Comparison of ENCODE assay signal across 29 cellular contexts in the genomic region with DNA sequence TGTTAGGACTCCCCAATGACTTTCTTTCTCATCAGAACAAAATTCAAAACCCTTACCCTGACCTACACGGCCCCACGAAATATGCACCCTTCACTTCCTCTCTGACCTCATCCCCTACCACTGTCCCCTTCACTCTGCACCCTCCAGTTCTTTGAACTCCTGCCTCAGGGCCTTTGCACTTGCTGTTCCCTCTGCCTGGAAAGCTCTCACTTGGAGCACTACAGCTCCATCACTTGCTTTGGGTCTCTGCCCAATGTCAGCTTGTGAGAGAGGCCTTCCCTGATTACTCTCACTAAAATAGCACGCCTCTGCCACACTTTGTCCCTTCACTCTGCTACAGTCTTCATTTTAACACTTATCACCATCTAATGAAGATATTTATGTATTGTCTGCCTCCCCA. TPM values are rescaled to one million over a fixed set of nuclear protein-coding genes. Genes with fewer than 3 reads are reported as not detected.
DNase-seq lines count a peak whose midpoint lies in the region; ATAC-seq, FAIRE-seq and TF ChIP-seq lines count a peak whose summit lies in the region.
"Had no signal": no experiment of that assay in that cellular context is flagged by ENCODE, and none has a peak within 500 bp of the region (broad histone marks: within the 10 kb centered on the region; RNA-seq: fewer than 3 reads in every experiment).

No MANE protein-coding gene starts in this region.

- peaks cover 13% of the 10 kb centered on the region for H3K4me1 Mint-ChIP-seq in T-helper 2 cell treated with Interferon-gamma antibody and Interleukin-4, amounts not matched to agents 5 μg/mL and 100 μg/mL, for 36 hours (ENCODE audit: low read depth)

- no peak overlapping the region for H2AK9ac ChIP-seq in IMR-90 (replicated peaks; ENCODE audit: low read depth, low read length, poor library complexity)

- H3K4me1 ChIP-seq in BLaER1 treated with 17β-estradiol and CSF1 and Interleukin-3, amounts not matched to agents 10 nM and 100 nM = peaks cover 25 to 93% (median 58%) of the 10 kb centered on the region in 10 experiments
- peaks cover 13% of the 10 kb centered on the region for H3K4me1 ChIP-seq in IMR-90 (ENCODE audit: control insufficient read depth, insufficient read depth, low read length)

- H3K4me3 Mint-ChIP-seq in T-helper 2 cell treated with Interferon-gamma antibody and Interleukin-4, amounts not matched to agents 5 μg/mL and 100 μg/mL, for 36 hours = no peak overlapping the region
- H3K4me3 Mint-ChIP-seq: CD14-positive monocyte had no signal

- H3K36me3 Mint-ChIP-seq in T-helper 2 cell treated with Interferon-gamma antibody and Interleukin-4, amounts not matched to agents 5 μg/mL and 100 μg/mL, for 36 hours (ENCODE audit: low read depth) = no peaks in the 10 kb centered on the region

- TF ChIP-seq RAD21 in IMR-90 (IDR thresholded peaks at IDR 0.05; ENCODE audit: low read length) = no peak

- H3K4me3 ChIP-seq in BLaER1 treated with 17β-estradiol and CSF1 and Interleukin-3, amounts not matched to agents 10 nM and 100 nM = no peak overlapping the region
- H3K4me3 ChIP-seq in IMR-90 (ENCODE audit: insufficient read depth, low read depth, low read length) = no peak overlapping the region
- H3K4me3 ChIP-seq: HAP-1, PC-9, SK-N-MC had no signal

- H3K18ac ChIP-seq in IMR-90 (ENCODE audit: low read depth, low read length) = no peak overlapping the region

- POLR2A ChIA-PET in IMR-90 (lab: Charles Lee; ENCODE audit: unreplicated experiment) = interaction anchor here (0.5 kb wide), 1 partner anchor 1238 kb away, joined by 4 read pairs; no protein-coding TSS in a partner anchor

- H3K9me1 ChIP-seq in IMR-90 (ENCODE audit: insufficient read depth, low read length) = peaks cover 5% of the 10 kb centered on the region; the same call in 1 of the 2 replicates

- H2BK120ac ChIP-seq in IMR-90 (ENCODE audit: low read depth, low read length) = no peak overlapping the region

- BruUV-seq in IMR-90 (replicated peaks; lab: Mats Ljungman, UMichigan) = no TSS peak

- H2AK5ac ChIP-seq in IMR-90 (ENCODE audit: low read depth, low read length) = peak overlapping the region; percentile 5

- no peak overlapping the region for H2BK20ac ChIP-seq in IMR-90 (ENCODE audit: low read depth, low read length)

- H3K36me3 ChIP-seq in BLaER1 treated with 17β-estradiol and CSF1 and Interleukin-3, amounts not matched to agents 10 nM and 100 nM = no peaks in the 10 kb centered on the region
- no peaks in the 10 kb centered on the region for H3K36me3 ChIP-seq in IMR-90 (ENCODE audit: control insufficient read depth, insufficient read depth, low read length)
- H3K36me3 ChIP-seq: HAP-1 had no signal

- H4K20me1 ChIP-seq in BLaER1 treated with 17β-estradiol and CSF1 and Interleukin-3, amounts not matched to agents 10 nM and 100 nM = no peaks in the 10 kb centered on the region
- no peaks in the 10 kb centered on the region for H4K20me1 ChIP-seq in IMR-90 (ENCODE audit: insufficient read depth, low read length)

- no peak for TF ChIP-seq POLR2A in GM12891 (IDR thresholded peaks at IDR 0.05; ENCODE audit: low read depth, low read length)
- no peak for TF ChIP-seq POLR2A in IMR-90 (IDR thresholded peaks at IDR 0.05; ENCODE audit: low read depth, low read length)

- H3K79me1 ChIP-seq in IMR-90 (ENCODE audit: low read depth in 1 of 2, low read length in 2 of 2) = 0 out of 4 replicates have a peak, but pooled peaks cover 0 to 3% of the 10 kb centered on the region in 2 experiments

- no peak overlapping the region for H3K4ac ChIP-seq in IMR-90 (ENCODE audit: low read depth, low read length)

- dilution Hi-C loops in IMR-90 (cut with HindIII; ENCODE audit: low sequenced_read_pairs, unreplicated experiment) = no loop called here

- peaks cover 17 to 34% (median 32%) of the 10 kb centered on the region in 11 experiments for H3K27me3 ChIP-seq in BLaER1 treated with 17β-estradiol and CSF1 and Interleukin-3, amounts not matched to agents 10 nM and 100 nM
- H3K27me3 ChIP-seq in IMR-90 (ENCODE audit: control insufficient read depth, insufficient read depth, low read length) = peaks cover 4% of the 10 kb centered on the region; the same call in 1 of the 2 replicates

- in situ Hi-C loops in IMR-90 (cut with MboI; ENCODE audit: low sequenced_read_pairs) = no loop called here

- H3K27ac Mint-ChIP-seq in T-helper 2 cell treated with Interferon-gamma antibody and Interleukin-4, amounts not matched to agents 5 μg/mL and 100 μg/mL, for 36 hours = no peak overlapping the region

- no peaks in the 10 kb centered on the region for H3K9me3 ChIP-seq in BLaER1 treated with 17β-estradiol and CSF1 and Interleukin-3, amounts not matched to agents 10 nM and 100 nM (replicated peaks in 1 of 11)
- no peaks in the 10 kb centered on the region for H3K9me3 ChIP-seq in IMR-90 (ENCODE audit: control insufficient read depth, insufficient read depth, low read length)
- H3K9me3 ChIP-seq: HAP-1 had no signal

- peaks cover 13% of the 10 kb centered on the region for H3K27me3 Mint-ChIP-seq in T-helper 2 cell treated with Interferon-gamma antibody and Interleukin-4, amounts not matched to agents 5 μg/mL and 100 μg/mL, for 36 hours (ENCODE audit: low read depth)

- intact Hi-C loops in IMR-90 (cut with micrococcal nuclease) = no loop called here
- intact Hi-C loops in left ventricle myocardium superior (cut with micrococcal nuclease) = no loop called here

- no peak overlapping the region for H4K8ac ChIP-seq in IMR-90 (ENCODE audit: low read depth in 2 of 2, low read length in 2 of 2)

- DNase-seq in GM12891 (ENCODE audit: insufficient read length, low spot score) (no peak), IMR-90 (no peak), left ventricle myocardium superior (no peak), NCI-H2107 treated with DMSO at 0.1 percent for 48 hours (lab: John Stamatoyannopoulos, UW; ENCODE audit: unreplicated experiment) (no peak), NAMALWA (ENCODE audit: low spot score) (no peak)
- no peak for DNase-seq in T-helper 2 cell treated with Interferon-gamma antibody and Interleukin-4, amounts not matched to agents 5 μg/mL and 100 μg/mL, for 36 hours (ENCODE audit: low spot score)
- DNase-seq: Calu3, DMS79 treated with DMSO at 0.1 percent for 48 hours, GF-D8, KBM-7, MV-4-11, NCI-H1105 treated with DMSO at 0.1 percent for 48 hours, NCI-H146, NCI-H1930, NCI-H2107, NCI-H446, NCI-H526, NCI-H82, PC-9, RPMI8226, SHP77 treated with DMSO at 0.1 percent for 48 hours had no signal

- no peak overlapping the region for H4K5ac ChIP-seq in IMR-90 (ENCODE audit: low read depth, low read length)

- no peak overlapping the region for H3K23ac ChIP-seq in IMR-90 (ENCODE audit: low read depth, low read length)

- H4K91ac ChIP-seq in IMR-90 (ENCODE audit: insufficient read depth, low read depth, low read length) = no peak overlapping the region

- WGBS in IMR-90 (ENCODE audit: extremely low coverage in 2 of 2, insufficient read length in 1 of 2), 2 experiments = no CpG with 5 or more reads among the region's 3 CpGs

- H2BK15ac ChIP-seq in IMR-90 (ENCODE audit: low read depth, low read length) = no peak overlapping the region

- H3K4me2 ChIP-seq in BLaER1 treated with 17β-estradiol and CSF1 and Interleukin-3, amounts not matched to agents 10 nM and 100 nM = peak overlapping the region; percentile 77 to 96 (median 88); a peak in 15 of 22 replicates
- H3K4me2 ChIP-seq in IMR-90 (ENCODE audit: low read depth, low read length) = no peak overlapping the region
- H3K4me2 ChIP-seq: PC-9 had no signal

- H2BK5ac ChIP-seq in IMR-90 (ENCODE audit: low read depth, low read length, poor library complexity, severe bottlenecking) = no peak overlapping the region

- no peak overlapping the region for H3K56ac ChIP-seq in IMR-90 (ENCODE audit: extremely low read depth, insufficient read depth, low read length)

- no peak overlapping the region for H3K9ac ChIP-seq in BLaER1 treated with 17β-estradiol and CSF1 and Interleukin-3, amounts not matched to agents 10 nM and 100 nM
- no peak overlapping the region for H3K9ac ChIP-seq in IMR-90 (ENCODE audit: low read depth, low read length)

- ATAC-seq in IMR-90 (ENCODE audit: low read depth) = no peak
- ATAC-seq in left ventricle myocardium superior = peak; percentile 66
- no peak for ATAC-seq in GM19351 (IDR thresholded peaks at IDR 0.05; ENCODE audit: unreplicated experiment)

- no peak for FAIRE-seq in GM12891 (lab: Jason Lieb, UNC)
- FAIRE-seq: GM12892, GM19239 had no signal

- no peak for TF ChIP-seq CTCF in IMR-90 (conservative IDR thresholded peaks at IDR 0.05; ENCODE audit: low read depth, low read length)

- no peaks in the 10 kb centered on the region for H3K9me3 Mint-ChIP-seq in T-helper 2 cell treated with Interferon-gamma antibody and Interleukin-4, amounts not matched to agents 5 μg/mL and 100 μg/mL, for 36 hours

- no peak overlapping the region for H2AFZ ChIP-seq in IMR-90 (replicated peaks; ENCODE audit: low read length, poor library complexity)
- H2AFZ ChIP-seq: PC-9 had no signal

- CTCF ChIA-PET in IMR-90 (lab: Yijun Ruan, JAX) = no interaction called here

- no peak overlapping the region for H3K14ac ChIP-seq in IMR-90 (replicated peaks; ENCODE audit: low read depth, low read length)

- H3K27ac ChIP-seq in BLaER1 treated with 17β-estradiol and CSF1 and Interleukin-3, amounts not matched to agents 10 nM and 100 nM = no peak overlapping the region
- H3K27ac ChIP-seq in IMR-90 (ENCODE audit: insufficient read depth, low read length) = no peak overlapping the region
- H3K27ac ChIP-seq: HL-60, PC-9, SK-N-MC had no signal

TF ChIP-seq in GM12891, 5 proteins besides CTCF, POLR2A, EP300 and RAD21:
- TF ChIP-seq SPI1 (IDR thresholded peaks at IDR 0.05; ENCODE audit: low read depth, low read length) = 0 out of 2 replicates have a peak, but pooled peaks have one; percentile 18
- TF ChIP-seq TAF1 (IDR thresholded peaks at IDR 0.05; ENCODE audit: low read depth, low read length) = no peak

TF ChIP-seq in IMR-90, 13 proteins besides CTCF, POLR2A, EP300 and RAD21 (continues in another document):
- no peak for TF ChIP-seq CHD1 (IDR thresholded peaks at IDR 0.05; ENCODE audit: low read depth, low read length)
- TF ChIP-seq RFX5 (IDR thresholded peaks at IDR 0.05; ENCODE audit: low read depth, low read length) = no peak
- no peak for TF ChIP-seq BHLHE40 (IDR thresholded peaks at IDR 0.05; ENCODE audit: low read depth, low read length)
- no peak for TF ChIP-seq RCOR1 (IDR thresholded peaks at IDR 0.05; ENCODE audit: insufficient replicate concordance, low read length)
- no peak for TF ChIP-seq MAZ (IDR thresholded peaks at IDR 0.05; ENCODE audit: borderline replicate concordance, low read depth, low read length)
- TF ChIP-seq CEBPB (IDR thresholded peaks at IDR 0.05; ENCODE audit: low read depth, low read length) = no peak

RNA-seq across cellular contexts. Expression of gene SMAD3, which starts 32.8 kb away (rescaled TPM):
- 36.4 TPM for polyA plus RNA-seq in GM12891 (2012; ENCODE audit: low read depth, missing spikeins)
- 71.0 and 71.1 TPM in 2 replicates for total RNA-seq in IMR-90 (2012; rRNA removed)
- polyA plus RNA-seq in IMR-90 (2012; rRNA removed) = 177 and 194 TPM in 2 replicates
- polyA plus RNA-seq in IMR-90 (2012; cell fraction: cytosol; rRNA removed) = 153 and 181 TPM in 2 replicates
- 378 and 409 TPM in 2 replicates for polyA plus RNA-seq in IMR-90 (2012; cell fraction: nucleus; rRNA removed; ENCODE audit: low replicate concordance)
- 16.7 TPM for total RNA-seq in left ventricle myocardium superior
